14 cellular contexts compared by ENCODE assay signal in the genomic region with DNA sequence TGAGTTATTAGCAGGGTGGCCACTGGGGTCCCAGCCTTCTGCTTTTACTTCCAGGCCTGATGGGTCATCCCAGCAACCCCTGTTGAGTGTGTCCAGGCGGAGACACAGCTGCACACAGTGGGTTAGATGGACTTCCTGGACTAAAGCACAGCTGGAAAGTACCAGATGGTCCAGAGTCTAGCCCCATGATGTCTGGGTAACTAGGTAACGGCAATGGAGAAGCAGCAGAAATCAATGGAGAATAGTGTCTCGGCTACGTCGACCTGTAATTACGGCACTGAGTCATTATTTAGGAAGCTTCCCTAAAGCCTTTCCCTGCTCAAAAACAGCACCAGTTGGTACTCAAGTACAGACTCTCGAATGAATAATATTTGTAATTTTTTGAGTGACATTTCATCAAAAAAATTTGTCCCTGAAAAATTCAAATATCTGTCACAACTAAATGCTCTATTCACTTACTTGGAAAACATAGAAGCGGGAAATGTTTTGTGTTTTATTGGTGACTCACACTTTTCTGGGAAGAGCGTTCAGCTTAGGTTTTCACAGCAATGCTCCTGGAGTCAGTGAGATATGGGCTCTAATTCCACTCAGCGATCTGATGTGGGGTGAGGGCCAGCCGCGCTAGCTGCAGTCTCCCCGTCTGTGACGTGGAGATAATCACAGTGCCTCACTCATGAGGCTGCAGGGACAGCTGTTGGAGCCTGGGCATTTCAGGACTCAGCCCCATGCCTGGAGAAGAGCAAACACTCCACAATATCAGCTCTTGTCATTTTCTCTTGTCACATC. TPM values are rescaled to one million over a fixed set of nuclear protein-coding genes. Genes with fewer than 3 reads are reported as not detected.
DNase-seq lines count a peak whose midpoint lies in the region; TF ChIP-seq lines count a peak whose summit lies in the region.
"Had no signal": no experiment of that assay in that cellular context is flagged by ENCODE, and none has a peak within 500 bp of the region (broad histone marks: within the 10 kb centered on the region; RNA-seq: fewer than 3 reads in every experiment).

No MANE protein-coding gene starts in this region.

- H3F3A ChIP-seq in SK-N-SH (replicated peaks; ENCODE audit: insufficient read depth) = no peaks in the 10 kb centered on the region

- no peaks in the 10 kb centered on the region for H3K9me2 ChIP-seq in SK-N-SH
- H3K9me2 ChIP-seq in hepatocyte (replicated peaks; ENCODE audit: insufficient read depth) = no peaks in the 10 kb centered on the region

- POLR2A ChIA-PET in SK-N-SH (lab: Yijun Ruan, JAX) = interaction anchor here (0.8 kb wide), 1 partner anchor 517 kb away, joined by 3 read pairs; no protein-coding TSS in a partner anchor

- TF ChIP-seq RAD21 in SK-N-SH (IDR thresholded peaks at IDR 0.05; ENCODE audit: low read length) = no peak

- H3K4me2 ChIP-seq in SK-N-SH = peak overlapping the region; percentile 36; the same call in 1 of the 2 replicates
- H3K4me2 ChIP-seq in hepatocyte = no peak overlapping the region

- TF ChIP-seq CTCF in SK-N-SH (IDR thresholded peaks at IDR 0.05) (no peak), hepatocyte (IDR thresholded peaks at IDR 0.05; ENCODE audit: poor library complexity) (no peak)

- H3K27ac ChIP-seq in SK-N-SH (ENCODE audit: low read depth in 2 of 2, low read length in 1 of 2) (peak overlapping the region in 1 of 2 experiments; percentile 41; a peak in 2 of 4 replicates), hepatocyte (no peak overlapping the region)
- H3K27ac ChIP-seq: tibial nerve had no signal

- no peak for TF ChIP-seq EP300 in SK-N-SH (IDR thresholded peaks at IDR 0.05; ENCODE audit: borderline replicate concordance in 1 of 2, low read depth in 1 of 2, low read length in 1 of 2)

- no peaks in the 10 kb centered on the region for H3K79me2 ChIP-seq in SK-N-SH (ENCODE audit: insufficient read depth)
- H3K79me2 ChIP-seq in hepatocyte = no peaks in the 10 kb centered on the region

- H3K36me3 ChIP-seq in SK-N-SH (replicated peaks in 1 of 2; ENCODE audit: control insufficient read depth in 1 of 2, insufficient read depth in 2 of 2, low read length in 1 of 2) = no peaks in the 10 kb centered on the region
- H3K36me3 ChIP-seq in hepatocyte (replicated peaks; ENCODE audit: insufficient read depth, low read depth) = no peaks in the 10 kb centered on the region
- H3K36me3 ChIP-seq: tibial nerve had no signal

- H3K9me3 ChIP-seq in SK-N-SH (no peaks in the 10 kb centered on the region), hepatocyte (ENCODE audit: low read depth) (no peaks in the 10 kb centered on the region)
- H3K9me3 ChIP-seq: Caco-2, tibial nerve had no signal

- H3K27me3 ChIP-seq in SK-N-SH (ENCODE audit: insufficient read depth) = no peaks in the 10 kb centered on the region
- no peaks in the 10 kb centered on the region for H3K27me3 ChIP-seq in hepatocyte
- H3K27me3 ChIP-seq: tibial nerve had no signal

- 60% methylated on average over 14 of the region's 14 CpGs for WGBS in SK-N-SH (ENCODE audit: low lambda C conversion rate)
- 61% methylated on average over 14 of the region's 14 CpGs for WGBS in hepatocyte (ENCODE audit: low lambda C conversion rate, missing lambda C conversion rate)

- DNase-seq in Daoy (ENCODE audit: low read depth) = peak; percentile 54
- peak; percentile 73 for DNase-seq in NCI-H1417 treated with DMSO at 0.1 percent for 48 hours (lab: John Stamatoyannopoulos, UW)
- peak; percentile 64 for DNase-seq in SK-N-SH
- peak; percentile 34 for DNase-seq in hepatocyte (ENCODE audit: low spot score)
- no peak for DNase-seq in activated CD4-positive, alpha-beta T cell treated with anti-CD3 and anti-CD28 coated beads for 48 hours
- no peak for DNase-seq in T1000 (lab: John Stamatoyannopoulos, UW)
- DNase-seq in iPS-NIHi11 (ENCODE audit: low spot score) = no peak
- DNase-seq in D341Med (ENCODE audit: low spot score) = no peak
- DNase-seq: activated CD4-positive, alpha-beta T cell treated with anti-CD3 and anti-CD28 coated beads for 36 hours; activated T-cell treated with anti-CD3 and anti-CD28 coated beads, Interleukin-2, amount 50 U/mL, for 24 hours; Caco-2; head of caudate nucleus; NCI-H510A had no signal

- H3K4me3 ChIP-seq in SK-N-SH (ENCODE audit: low read depth in 2 of 2, low read length in 1 of 2) = no peak overlapping the region
- H3K4me3 ChIP-seq in hepatocyte = no peak overlapping the region
- H3K4me3 ChIP-seq: tibial nerve had no signal

- no peak overlapping the region for H3K9ac ChIP-seq in SK-N-SH

- H3K4me1 ChIP-seq in SK-N-SH (ENCODE audit: control insufficient read depth in 1 of 2, insufficient read depth in 2 of 2, low read depth in 1 of 2, low read length in 1 of 2) (peaks cover 0 to 6% of the 10 kb centered on the region in 2 experiments; a peak in 1 of 4 replicates), hepatocyte (ENCODE audit: insufficient read depth) (no peaks in the 10 kb centered on the region)
- H3K4me1 ChIP-seq: Caco-2, tibial nerve had no signal

- H4K20me1 ChIP-seq in SK-N-SH (ENCODE audit: insufficient read depth) (no peaks in the 10 kb centered on the region), hepatocyte (ENCODE audit: insufficient read depth, poor library complexity, severe bottlenecking) (no peaks in the 10 kb centered on the region)

- CTCF ChIA-PET in SK-N-SH (lab: Yijun Ruan, JAX) = interaction anchor here (0.7 to 1.7 kb wide), 8 partner anchors 8 to 602 kb away, joined by 3 to 11 read pairs (median 4); no protein-coding TSS in a partner anchor

- H2AFZ ChIP-seq in SK-N-SH (ENCODE audit: low read depth) = no peak overlapping the region
- no peak overlapping the region for H2AFZ ChIP-seq in hepatocyte

TF ChIP-seq in SK-N-SH, 30 proteins besides CTCF, POLR2A, EP300 and RAD21:
- TF ChIP-seq, protein P1, sequence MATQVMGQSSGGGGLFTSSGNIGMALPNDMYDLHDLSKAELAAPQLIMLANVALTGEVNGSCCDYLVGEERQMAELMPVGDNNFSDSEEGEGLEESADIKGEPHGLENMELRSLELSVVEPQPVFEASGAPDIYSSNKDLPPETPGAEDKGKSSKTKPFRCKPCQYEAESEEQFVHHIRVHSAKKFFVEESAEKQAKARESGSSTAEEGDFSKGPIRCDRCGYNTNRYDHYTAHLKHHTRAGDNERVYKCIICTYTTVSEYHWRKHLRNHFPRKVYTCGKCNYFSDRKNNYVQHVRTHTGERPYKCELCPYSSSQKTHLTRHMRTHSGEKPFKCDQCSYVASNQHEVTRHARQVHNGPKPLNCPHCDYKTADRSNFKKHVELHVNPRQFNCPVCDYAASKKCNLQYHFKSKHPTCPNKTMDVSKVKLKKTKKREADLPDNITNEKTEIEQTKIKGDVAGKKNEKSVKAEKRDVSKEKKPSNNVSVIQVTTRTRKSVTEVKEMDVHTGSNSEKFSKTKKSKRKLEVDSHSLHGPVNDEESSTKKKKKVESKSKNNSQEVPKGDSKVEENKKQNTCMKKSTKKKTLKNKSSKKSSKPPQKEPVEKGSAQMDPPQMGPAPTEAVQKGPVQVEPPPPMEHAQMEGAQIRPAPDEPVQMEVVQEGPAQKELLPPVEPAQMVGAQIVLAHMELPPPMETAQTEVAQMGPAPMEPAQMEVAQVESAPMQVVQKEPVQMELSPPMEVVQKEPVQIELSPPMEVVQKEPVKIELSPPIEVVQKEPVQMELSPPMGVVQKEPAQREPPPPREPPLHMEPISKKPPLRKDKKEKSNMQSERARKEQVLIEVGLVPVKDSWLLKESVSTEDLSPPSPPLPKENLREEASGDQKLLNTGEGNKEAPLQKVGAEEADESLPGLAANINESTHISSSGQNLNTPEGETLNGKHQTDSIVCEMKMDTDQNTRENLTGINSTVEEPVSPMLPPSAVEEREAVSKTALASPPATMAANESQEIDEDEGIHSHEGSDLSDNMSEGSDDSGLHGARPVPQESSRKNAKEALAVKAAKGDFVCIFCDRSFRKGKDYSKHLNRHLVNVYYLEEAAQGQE (IDR thresholded peaks at IDR 0.05; ENCODE audit: low read depth, low read length) = no peak
- TF ChIP-seq GATA2 (CRISPR knock-in tag; IDR thresholded peaks at IDR 0.05) = peak; percentile 37; the same call in 1 of the 2 replicates

RNA-seq across cellular contexts. Expression of a gene that starts 16.2 kb away (rescaled TPM):
- total RNA-seq in Daoy (2014; rRNA removed; shearing (Covaris generic)) = 40.4 and 42.6 TPM in 2 replicates
- 20.6 and 24.0 TPM in 2 replicates for polyA plus RNA-seq in SK-N-SH (2012; rRNA removed)
- 22.6 and 24.1 TPM in 2 replicates for polyA plus RNA-seq in SK-N-SH (2012; cell fraction: cytosol; rRNA removed)
- polyA plus RNA-seq in SK-N-SH (2012; cell fraction: nucleus; rRNA removed) = 12.1 and 13.3 TPM in 2 replicates
- 14.6 and 15.9 TPM in 2 replicates for total RNA-seq in hepatocyte
- polyA plus RNA-seq in hepatocyte = 30.0 and 40.3 TPM in 2 replicates

Comparison
In these comparisons a context has a peak if more than half of its experiments do, and no peak if none do; other contexts are left out.
1. DNase-seq: peak in Daoy (single experiment), NCI-H1417 treated with DMSO at 0.1 percent for 48 hours (single experiment), SK-N-SH (single experiment) and hepatocyte (single experiment); none in activated CD4-positive, alpha-beta T cell treated with anti-CD3 and anti-CD28 coated beads for 48 hours (single experiment), T1000 (single experiment), iPS-NIHi11 (single experiment) and D341Med (single experiment).